In the genomic region with DNA sequence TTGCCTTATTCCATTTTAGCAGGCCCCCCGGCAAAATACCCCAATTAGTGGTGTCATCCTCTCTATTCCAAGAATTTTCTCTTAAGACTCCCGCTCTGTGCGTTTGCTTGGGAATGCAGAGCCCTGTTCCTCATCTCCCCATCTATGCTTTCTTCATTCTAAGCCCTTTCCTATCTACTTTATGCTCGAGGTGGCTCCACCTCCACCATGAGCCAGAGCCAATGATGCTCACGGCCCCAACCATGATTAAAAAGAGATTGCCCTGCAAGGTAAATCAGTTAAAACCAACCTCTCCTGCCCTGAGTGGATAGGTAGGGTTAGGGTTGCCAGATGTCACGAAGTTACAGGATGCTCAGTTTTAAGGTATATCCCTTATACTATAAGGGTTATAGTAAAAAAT, we compare ENCODE assay signal across 8 cellular contexts. TPM values are rescaled to one million over a fixed set of nuclear protein-coding genes. Genes with fewer than 3 reads are reported as not detected.
A peak's percentile ranks its signal among the peaks of the same experiment; 100 is the strongest.
DNase-seq lines count a peak whose midpoint lies in the region; ATAC-seq and TF ChIP-seq lines count a peak whose summit lies in the region.

No MANE protein-coding gene starts in this region.

- DNase-seq in Panc1 (ENCODE audit: low read depth, low spot score) (no peak), dorsolateral prefrontal cortex (no peak), psoas muscle (no peak), H4 (ENCODE audit: low spot score) (no peak), cerebellum (ENCODE audit: low spot score) (no peak)
- DNase-seq in activated CD4-positive, CD25-positive, alpha-beta regulatory T cell treated with anti-CD3 and anti-CD28 coated beads, Interleukin-2, amount 50 U/mL, for 72 hours, result no peak

- H3K27ac ChIP-seq in Panc1 (ENCODE audit: low read length) (peak overlapping the region; percentile 97), dorsolateral prefrontal cortex (peak overlapping the region; percentile 87 to 100 (median 99)), psoas muscle (peak overlapping the region; percentile 97)

- POLR2A ChIA-PET in Panc1 (lab: Charles Lee), result no interaction called here

- H3K27me3 ChIP-seq in Panc1 (ENCODE audit: control insufficient read depth, insufficient read depth, low read length) (no peaks in the 10 kb centered on the region), dorsolateral prefrontal cortex (no peaks in the 10 kb centered on the region), psoas muscle (ENCODE audit: insufficient read depth in 3 of 3, low read length in 2 of 3) (no peaks in the 10 kb centered on the region)

- no peaks in the 10 kb centered on the region for H3K36me3 ChIP-seq in Panc1 (ENCODE audit: control insufficient read depth, insufficient read depth, low read length)
- H3K36me3 ChIP-seq in psoas muscle (ENCODE audit: insufficient read depth in 1 of 2, low read depth in 1 of 2), result peaks cover 0 to 10% of the 10 kb centered on the region in 2 donors

- 78 to 90% (median 84%) methylated on average over 6 of the region's 6 CpGs for WGBS in psoas muscle, 3 donors

- ATAC-seq in Panc1, result no peak
- ATAC-seq in psoas muscle, result no peak
- no peak for ATAC-seq in HG02798 (IDR thresholded peaks at IDR 0.05; ENCODE audit: poor library complexity, unreplicated experiment)

- peaks cover 14% of the 10 kb centered on the region for H3K4me1 ChIP-seq in Panc1 (ENCODE audit: control insufficient read depth, insufficient read depth, low read length)
- H3K4me1 ChIP-seq in psoas muscle, result peaks cover 6% of the 10 kb centered on the region

- no TSS peak for BruUV-seq in Panc1 (replicated peaks; lab: Mats Ljungman, UMichigan)

- intact Hi-C loops in Panc1 (cut with micrococcal nuclease; ENCODE audit: unreplicated experiment) (no loop called here), dorsolateral prefrontal cortex (cut with DNase I) (loop anchor here in 1 of 2 donors (10.0 kb wide), 1 partner anchor 119 kb away; the partner anchor contains the start of gene DDX46), psoas muscle (cut with DNase I) (loop anchor here in 1 of 2 donors (1.0 kb wide), 1 partner anchor 27 kb away; no protein-coding TSS in a partner anchor)

- H3K4me3 ChIP-seq in GM08714 (ENCODE audit: low read length) (peak overlapping the region; percentile 77; the same call in 1 of the 2 replicates), Panc1 (ENCODE audit: low read depth in 2 of 2, low read length in 2 of 2) (peak overlapping the region; percentile 72 to 74), dorsolateral prefrontal cortex (peak overlapping the region in 58 of 59 donors; percentile 58 to 98 (median 92)), psoas muscle (peak overlapping the region; percentile 93)

- H3K9me3 ChIP-seq in Panc1 (ENCODE audit: control insufficient read depth, insufficient read depth, low read depth, low read length) (no peaks in the 10 kb centered on the region), psoas muscle (no peaks in the 10 kb centered on the region)

- TF ChIP-seq CTCF in Panc1 (IDR thresholded peaks at IDR 0.05) (no peak), dorsolateral prefrontal cortex (IDR thresholded peaks at IDR 0.05 in 54 of 56, conservative IDR thresholded peaks at IDR 0.05 in 2 of 56; ENCODE audit: low read depth in 1 of 56, partially characterized antibody in 56 of 56) (no peak), psoas muscle (IDR thresholded peaks at IDR 0.05) (no peak)

- in situ Hi-C loops in Panc1 (cut with HindIII; ENCODE audit: low pct_unique_long_range_greater_than_20kb, low sequenced_read_pairs), result no loop called here

- CTCF ChIA-PET in Panc1 (lab: Charles Lee), result interaction anchor here (0.7 kb wide), 1 partner anchor 24 kb away, joined by 3 read pairs; no protein-coding TSS in a partner anchor

RNA-seq across cellular contexts. Expression of gene TXNDC15, which starts 0.7 kb away (rescaled TPM):
- total RNA-seq in Panc1 (2021; ENCODE audit: unreplicated experiment), result 47.4 TPM
- polyA plus RNA-seq in Panc1 (2012; ENCODE audit: insufficient read length), result 69.6 TPM
- 10 to 100 TPM; 37.3 to 84.2 (median 60.4) TPM for total RNA-seq in dorsolateral prefrontal cortex
- 10 to 100 TPM; 21.1 to 32.0 (median 26.6) TPM for total RNA-seq in psoas muscle
- polyA plus RNA-seq in psoas muscle, result 10 to 100 TPM; 23.2 to 34.0 (median 28.6) TPM
- 107 and 129 TPM in 2 replicates for total RNA-seq in H4 (2014; rRNA removed; shearing (Covaris generic))
- 82.0 TPM for total RNA-seq in cerebellum

RNA-seq across cellular contexts. Expression of gene C5orf24, which starts 27.7 kb away (rescaled TPM):
- total RNA-seq in Panc1 (2021; ENCODE audit: unreplicated experiment), result 51.7 TPM
- polyA plus RNA-seq in Panc1 (2012; ENCODE audit: insufficient read length), result 34.8 TPM
- total RNA-seq in dorsolateral prefrontal cortex, result 10 to 100 TPM; 38.2 to 79.3 (median 56.7) TPM
- total RNA-seq in psoas muscle, result 10 to 100 TPM; 24.7 to 28.3 (median 25.3) TPM
- polyA plus RNA-seq in psoas muscle, result 10 to 100 TPM; 16.0 to 31.4 (median 26.5) TPM
- total RNA-seq in H4 (2014; rRNA removed; shearing (Covaris generic)), result 28.5 and 41.4 TPM in 2 replicates
- 68.9 TPM for total RNA-seq in cerebellum

RNA-seq across cellular contexts. Expression of gene PCBD2, which starts 31.4 kb away (rescaled TPM):
- total RNA-seq in Panc1 (2021; ENCODE audit: unreplicated experiment), result 19.8 TPM
- polyA plus RNA-seq in Panc1 (2012; ENCODE audit: insufficient read length), result 12.3 TPM
- total RNA-seq in dorsolateral prefrontal cortex, result 10 to 100 TPM in 53 of 120 experiments, 1 to 10 TPM in 67; 5.3 to 19.3 (median 9.8) TPM
- total RNA-seq in psoas muscle, result 10 to 100 TPM; 23.8 to 29.9 (median 26.0) TPM
- polyA plus RNA-seq in psoas muscle, result 10 to 100 TPM in 2 of 3 donors, 1 to 10 TPM in 1; 8.9 to 21.1 (median 14.0) TPM
- 7.6 and 9.9 TPM in 2 replicates for total RNA-seq in H4 (2014; rRNA removed; shearing (Covaris generic))
- total RNA-seq in cerebellum, result 10.3 TPM
